ENCODE assay signal across 1 cellular context in genomic region chr19:3024870-3025515, GRCh38.
TF ChIP-seq lines count a peak whose summit lies in the region.

No MANE protein-coding gene starts in this region.

TF ChIP-seq in HepG2, 621 proteins besides CTCF, POLR2A, EP300 and RAD21:
- TF ChIP-seq USF2 (IDR thresholded peaks at IDR 0.05; ENCODE audit: low read depth, low read length): no peak
- TF ChIP-seq USF2 (CRISPR knock-in tag; IDR thresholded peaks at IDR 0.05; ENCODE audit: borderline replicate concordance): no peak
- no peak for TF ChIP-seq HOXA7 (CRISPR knock-in tag; IDR thresholded peaks at IDR 0.05)
- no peak for TF ChIP-seq NCOA2 (CRISPR knock-in tag; IDR thresholded peaks at IDR 0.05)
- no peak for TF ChIP-seq POLR2AphosphoS5 (IDR thresholded peaks at IDR 0.05; ENCODE audit: low read depth, low read length)
- peak; percentile 30; the same call in 1 of the 2 replicates for TF ChIP-seq ZNF687 (CRISPR knock-in tag; IDR thresholded peaks at IDR 0.05)
